ENCODE assay signal across 1 cellular context in the genomic region with DNA sequence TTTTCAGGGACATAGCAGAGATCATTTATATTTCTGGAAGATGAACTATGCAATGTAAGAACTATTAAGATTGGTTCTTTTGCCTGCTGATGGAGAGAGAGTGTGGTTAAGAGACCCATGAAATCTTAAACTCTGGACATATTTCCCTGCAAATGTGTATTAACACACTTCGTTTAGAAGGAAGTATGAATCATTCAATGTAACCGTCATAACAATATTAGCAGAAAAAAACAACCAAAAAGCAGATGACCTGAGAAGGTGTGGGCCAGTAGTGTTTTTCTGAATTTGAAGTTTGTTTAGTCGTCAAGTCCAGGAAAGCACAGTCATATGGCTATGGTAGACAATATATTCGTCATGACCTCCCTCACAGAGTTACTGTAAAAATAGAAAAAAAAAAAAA.
TF ChIP-seq lines count a peak whose summit lies in the region.

No MANE protein-coding gene starts in this region.

TF ChIP-seq in SK-N-SH treated with all-trans-retinoic acid at 6 μM for 48 hours, 23 proteins besides CTCF, POLR2A, EP300 and RAD21 (continued from another document):
- TF ChIP-seq, protein P1, sequence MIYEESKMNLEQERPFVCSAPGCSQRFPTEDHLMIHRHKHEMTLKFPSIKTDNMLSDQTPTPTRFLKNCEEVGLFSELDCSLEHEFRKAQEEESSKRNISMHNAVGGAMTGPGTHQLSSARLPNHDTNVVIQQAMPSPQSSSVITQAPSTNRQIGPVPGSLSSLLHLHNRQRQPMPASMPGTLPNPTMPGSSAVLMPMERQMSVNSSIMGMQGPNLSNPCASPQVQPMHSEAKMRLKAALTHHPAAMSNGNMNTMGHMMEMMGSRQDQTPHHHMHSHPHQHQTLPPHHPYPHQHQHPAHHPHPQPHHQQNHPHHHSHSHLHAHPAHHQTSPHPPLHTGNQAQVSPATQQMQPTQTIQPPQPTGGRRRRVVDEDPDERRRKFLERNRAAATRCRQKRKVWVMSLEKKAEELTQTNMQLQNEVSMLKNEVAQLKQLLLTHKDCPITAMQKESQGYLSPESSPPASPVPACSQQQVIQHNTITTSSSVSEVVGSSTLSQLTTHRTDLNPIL (CRISPR knock-in tag; IDR thresholded peaks at IDR 0.05; ENCODE audit: low read depth) = no peak
- no peak for TF ChIP-seq SNAI2 (CRISPR knock-in tag; IDR thresholded peaks at IDR 0.05)
- no peak for TF ChIP-seq OSR1 (CRISPR knock-in tag; IDR thresholded peaks at IDR 0.05)
- TF ChIP-seq ZFP3 (CRISPR knock-in tag; IDR thresholded peaks at IDR 0.05) = no peak
- no peak for TF ChIP-seq ISL1 (CRISPR knock-in tag; IDR thresholded peaks at IDR 0.05)
- TF ChIP-seq TCF4 (CRISPR knock-in tag; IDR thresholded peaks at IDR 0.05; ENCODE audit: borderline replicate concordance) = no peak
- TF ChIP-seq, protein P2, sequence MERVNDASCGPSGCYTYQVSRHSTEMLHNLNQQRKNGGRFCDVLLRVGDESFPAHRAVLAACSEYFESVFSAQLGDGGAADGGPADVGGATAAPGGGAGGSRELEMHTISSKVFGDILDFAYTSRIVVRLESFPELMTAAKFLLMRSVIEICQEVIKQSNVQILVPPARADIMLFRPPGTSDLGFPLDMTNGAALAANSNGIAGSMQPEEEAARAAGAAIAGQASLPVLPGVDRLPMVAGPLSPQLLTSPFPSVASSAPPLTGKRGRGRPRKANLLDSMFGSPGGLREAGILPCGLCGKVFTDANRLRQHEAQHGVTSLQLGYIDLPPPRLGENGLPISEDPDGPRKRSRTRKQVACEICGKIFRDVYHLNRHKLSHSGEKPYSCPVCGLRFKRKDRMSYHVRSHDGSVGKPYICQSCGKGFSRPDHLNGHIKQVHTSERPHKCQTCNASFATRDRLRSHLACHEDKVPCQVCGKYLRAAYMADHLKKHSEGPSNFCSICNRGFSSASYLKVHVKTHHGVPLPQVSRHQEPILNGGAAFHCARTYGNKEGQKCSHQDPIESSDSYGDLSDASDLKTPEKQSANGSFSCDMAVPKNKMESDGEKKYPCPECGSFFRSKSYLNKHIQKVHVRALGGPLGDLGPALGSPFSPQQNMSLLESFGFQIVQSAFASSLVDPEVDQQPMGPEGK (CRISPR knock-in tag; IDR thresholded peaks at IDR 0.05; ENCODE audit: borderline replicate concordance) = no peak
- no peak for TF ChIP-seq ZNF8 (CRISPR knock-in tag; IDR thresholded peaks at IDR 0.05)
- no peak for TF ChIP-seq RARB (CRISPR knock-in tag; IDR thresholded peaks at IDR 0.05)
- TF ChIP-seq GLIS3 (CRISPR knock-in tag; IDR thresholded peaks at IDR 0.05) = no peak
- TF ChIP-seq ZC3H10 (CRISPR knock-in tag; IDR thresholded peaks at IDR 0.05) = no peak
- no peak for TF ChIP-seq ZNF70 (CRISPR knock-in tag; IDR thresholded peaks at IDR 0.05)
